ENCODE assay signal across 10 cellular contexts in genomic region chr7:108294595-108294994, GRCh38.
DNase-seq lines count a peak whose midpoint lies in the region; ATAC-seq and TF ChIP-seq lines count a peak whose summit lies in the region.
"Had no signal": no experiment of that assay in that cellular context is flagged by ENCODE, and none has a peak within 500 bp of the region (broad histone marks: within the 10 kb centered on the region; RNA-seq: fewer than 3 reads in every experiment).

No MANE protein-coding gene starts in this region.

- peak; percentile 56 for DNase-seq in SIG-M5 treated with dmso at 0.1 percent for 504 hours (lab: John Stamatoyannopoulos, UW; ENCODE audit: unreplicated experiment)
- DNase-seq in SIG-M5 (lab: John Stamatoyannopoulos, UW): no peak
- DNase-seq in NAMALWA (ENCODE audit: low spot score): peak; percentile 89
- DNase-seq in neural crest cell (ENCODE audit: low read depth, low spot score): no peak
- DNase-seq in retina: no peak
- no peak for DNase-seq in Calu3
- no peak for DNase-seq in MCF 10A (ENCODE audit: unreplicated experiment)
- DNase-seq: activated T-cell treated with anti-CD3 and anti-CD28 coated beads, Interleukin-2, amount 50 U/mL, for 72 hours; foreskin melanocyte had no signal

- TF ChIP-seq CTCF in neural crest cell (conservative IDR thresholded peaks at IDR 0.05) (no peak), Calu3 (IDR thresholded peaks at IDR 0.05; ENCODE audit: unreplicated experiment) (no peak), MCF 10A (IDR thresholded peaks at IDR 0.05; ENCODE audit: unreplicated experiment) (no peak)

- BruUV-seq in Calu3 (replicated peaks; lab: Mats Ljungman, UMichigan) (no TSS peak), MCF 10A (replicated peaks; lab: Mats Ljungman, UMichigan) (no TSS peak)

- H3K27ac Mint-ChIP-seq in neural crest cell (ENCODE audit: unreplicated experiment) (no peak overlapping the region), Calu3 (ENCODE audit: unreplicated experiment) (no peak overlapping the region), MCF 10A (ENCODE audit: low read depth, unreplicated experiment) (no peak overlapping the region)
- H3K27ac Mint-ChIP-seq: activated T-cell treated with anti-CD3 and anti-CD28 coated beads, Interleukin-2, amount 50 U/mL, for 72 hours had no signal

- ATAC-seq in HG02798 (IDR thresholded peaks at IDR 0.05; ENCODE audit: poor library complexity, unreplicated experiment): peak; percentile 88
- ATAC-seq: activated T-cell treated with anti-CD3 and anti-CD28 coated beads, Interleukin-2, amount 50 U/mL, for 72 hours had no signal

- POLR2A ChIA-PET in MCF 10A (lab: Yijun Ruan, JAX): interaction anchor here (0.6 kb wide), 1 partner anchor 8 kb away, joined by 3 read pairs; no protein-coding TSS in a partner anchor

- H3K36me3 Mint-ChIP-seq in neural crest cell (ENCODE audit: low read depth) (no peaks in the 10 kb centered on the region), Calu3 (ENCODE audit: insufficient read depth, unreplicated experiment) (no peaks in the 10 kb centered on the region), MCF 10A (ENCODE audit: insufficient read depth, unreplicated experiment) (no peaks in the 10 kb centered on the region)

- H3K27me3 Mint-ChIP-seq in neural crest cell (ENCODE audit: low read depth) (no peaks in the 10 kb centered on the region), Calu3 (ENCODE audit: unreplicated experiment) (no peaks in the 10 kb centered on the region), MCF 10A (ENCODE audit: insufficient read depth, unreplicated experiment) (no peaks in the 10 kb centered on the region)

- CTCF ChIA-PET in Calu3 (lab: Charles Lee) (no interaction called here), MCF 10A (lab: Yijun Ruan, JAX) (no interaction called here)

- H3K4me3 Mint-ChIP-seq in neural crest cell (peak overlapping the region; percentile 7), Calu3 (ENCODE audit: low read depth, unreplicated experiment) (no peak overlapping the region), MCF 10A (ENCODE audit: unreplicated experiment) (no peak overlapping the region)
- H3K4me3 Mint-ChIP-seq: activated T-cell treated with anti-CD3 and anti-CD28 coated beads, Interleukin-2, amount 50 U/mL, for 72 hours had no signal

- H3K4me1 Mint-ChIP-seq in neural crest cell (peaks cover 84% of the 10 kb centered on the region), Calu3 (ENCODE audit: low read depth, unreplicated experiment) (peaks cover 43% of the 10 kb centered on the region), MCF 10A (ENCODE audit: insufficient read depth, unreplicated experiment) (peaks cover 8% of the 10 kb centered on the region)

- intact Hi-C loops in Calu3 (cut with micrococcal nuclease; ENCODE audit: unreplicated experiment): no loop called here
- intact Hi-C loops in MCF 10A (cut with micrococcal nuclease): no loop called here

- H3K9me3 Mint-ChIP-seq in neural crest cell (no peaks in the 10 kb centered on the region), Calu3 (ENCODE audit: low read depth, unreplicated experiment) (no peaks in the 10 kb centered on the region), MCF 10A (ENCODE audit: unreplicated experiment) (no peaks in the 10 kb centered on the region)
- H3K9me3 Mint-ChIP-seq: activated T-cell treated with anti-CD3 and anti-CD28 coated beads, Interleukin-2, amount 50 U/mL, for 72 hours had no signal

Comparison
In these comparisons a context has a peak if more than half of its experiments do, and no peak if none do; other contexts are left out.
1. DNase-seq: peak in SIG-M5 treated with dmso at 0.1 percent for 504 hours (single experiment) and NAMALWA (single experiment); none in SIG-M5 (single experiment), neural crest cell (single experiment), retina (single experiment), Calu3 (single experiment) and MCF 10A (single experiment).